Comparison of ENCODE assay signal across 8 cellular contexts in the genomic region with DNA sequence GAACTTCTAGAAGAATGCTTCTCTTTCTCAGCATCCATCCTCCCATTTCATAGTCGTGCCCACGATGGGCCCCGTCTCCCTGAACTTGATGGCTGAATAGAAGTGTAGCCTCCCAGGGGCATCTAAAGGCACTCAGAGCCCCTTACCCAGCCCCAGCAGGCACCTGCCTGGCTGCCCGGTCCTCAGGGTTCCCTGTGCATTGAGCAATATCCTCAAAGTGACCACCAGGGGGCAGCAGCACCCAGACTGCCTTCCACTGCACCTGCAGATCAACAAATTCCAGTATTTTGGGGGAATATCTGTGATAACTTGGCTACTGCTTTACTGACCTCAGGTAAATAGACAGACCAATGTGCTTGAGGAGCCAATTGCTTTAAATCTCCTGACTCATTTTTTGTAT.
DNase-seq lines count a peak whose midpoint lies in the region; ATAC-seq, FAIRE-seq and TF ChIP-seq lines count a peak whose summit lies in the region.
"Not testable (repeated sequence)": the region's sequence is repeated elsewhere in the genome, so short reads cannot be mapped to it uniquely, and the experiment has no call there.

No MANE protein-coding gene starts in this region.

- H3K79me2 ChIP-seq in PC-3 (ENCODE audit: low read length), result not testable (repeated sequence)

- CTCF ChIA-PET in CD4-positive, alpha-beta T cell (lab: Charles Lee); PC-3 (lab: Charles Lee); activated B cell treated with CpG ODN at 0.5 μM for 24 hours (lab: Charles Lee): not testable (repeated sequence)

- WGBS in heart left ventricle, 4 donors, result no CpG with 5 or more reads among the region's 4 CpGs
- WGBS in pancreas, 2 donors, result no CpG with 5 or more reads among the region's 4 CpGs

- DNase-seq in CD4-positive, alpha-beta T cell; PC-3; activated B cell treated with CpG ODN at 0.5 μM for 24 hours; activated naive CD8-positive, alpha-beta T cell treated with anti-CD3 and anti-CD28 coated beads, Interleukin-2, amount 50 U/mL, for 24 hours; heart left ventricle; lower lobe of right lung; pancreas; upper lobe of right lung: not testable (repeated sequence)

- H3K4me1 ChIP-seq in PC-3 (ENCODE audit: insufficient read depth, low read length); heart left ventricle; lower lobe of right lung; pancreas; upper lobe of right lung: not testable (repeated sequence)

- H3K9me3 ChIP-seq in CD4-positive, alpha-beta T cell (ENCODE audit: control insufficient read depth, low read length); PC-3 (ENCODE audit: low read length); heart left ventricle; lower lobe of right lung; pancreas; upper lobe of right lung: not testable (repeated sequence)

- not testable (repeated sequence) for H3K9me2 ChIP-seq in PC-3 (replicated peaks; ENCODE audit: low read length)

- not testable (repeated sequence) for H3K4me2 ChIP-seq in PC-3 (ENCODE audit: low read length)

- not testable (repeated sequence) for H3K27me3 Mint-ChIP-seq in CD4-positive, alpha-beta T cell; activated B cell treated with CpG ODN at 0.5 μM for 24 hours; activated naive CD8-positive, alpha-beta T cell treated with anti-CD3 and anti-CD28 coated beads, Interleukin-2, amount 50 U/mL, for 24 hours

- not testable (repeated sequence) for BruUV-seq in PC-3 (replicated peaks; lab: Mats Ljungman, UMichigan)

- not testable (repeated sequence) for H3K9ac ChIP-seq in PC-3 (ENCODE audit: low read length)

- POLR2A ChIA-PET in CD4-positive, alpha-beta T cell (lab: Charles Lee); PC-3 (lab: Charles Lee; ENCODE audit: unreplicated experiment); activated B cell treated with CpG ODN at 0.5 μM for 24 hours (lab: Charles Lee): not testable (repeated sequence)

- not testable (repeated sequence) for H3K9me3 Mint-ChIP-seq in CD4-positive, alpha-beta T cell; activated B cell treated with CpG ODN at 0.5 μM for 24 hours; activated naive CD8-positive, alpha-beta T cell treated with anti-CD3 and anti-CD28 coated beads, Interleukin-2, amount 50 U/mL, for 24 hours

- H3K36me3 ChIP-seq in PC-3 (ENCODE audit: low read depth, low read length); heart left ventricle; lower lobe of right lung; pancreas; upper lobe of right lung: not testable (repeated sequence)

- H3K36me3 Mint-ChIP-seq in CD4-positive, alpha-beta T cell (ENCODE audit: low read depth); activated B cell treated with CpG ODN at 0.5 μM for 24 hours (ENCODE audit: low read depth); activated naive CD8-positive, alpha-beta T cell treated with anti-CD3 and anti-CD28 coated beads, Interleukin-2, amount 50 U/mL, for 24 hours (ENCODE audit: low read depth): not testable (repeated sequence)

- TF ChIP-seq CTCF in CD4-positive, alpha-beta T cell (IDR thresholded peaks at IDR 0.05); PC-3 (conservative IDR thresholded peaks at IDR 0.05; ENCODE audit: low read depth, low read length); activated B cell treated with CpG ODN at 0.5 μM for 24 hours (IDR thresholded peaks at IDR 0.05); heart left ventricle (IDR thresholded peaks at IDR 0.05); lower lobe of right lung (IDR thresholded peaks at IDR 0.05); pancreas (IDR thresholded peaks at IDR 0.05); upper lobe of right lung (IDR thresholded peaks at IDR 0.05): not testable (repeated sequence)

- intact Hi-C loops in CD4-positive, alpha-beta T cell (cut with DNase I, micrococcal nuclease); PC-3 (cut with micrococcal nuclease); activated B cell treated with CpG ODN at 0.5 μM for 24 hours (cut with micrococcal nuclease); heart left ventricle (cut with DNase I); lower lobe of right lung (cut with DNase I); pancreas (cut with DNase I); upper lobe of right lung (cut with DNase I): not testable (repeated sequence)

- not testable (repeated sequence) for H3K27ac ChIP-seq in CD4-positive, alpha-beta T cell (ENCODE audit: low read depth, low read length); PC-3 (ENCODE audit: low read length); heart left ventricle; lower lobe of right lung; pancreas; upper lobe of right lung

- not testable (repeated sequence) for H3K27me3 ChIP-seq in CD4-positive, alpha-beta T cell (ENCODE audit: control insufficient read depth, insufficient read depth, low read length); PC-3 (ENCODE audit: low read length); heart left ventricle; lower lobe of right lung (ENCODE audit: low read depth); pancreas; upper lobe of right lung

- not testable (repeated sequence) for H2AFZ ChIP-seq in PC-3 (ENCODE audit: low read length)

- not testable (repeated sequence) for TF ChIP-seq POLR2A in heart left ventricle (IDR thresholded peaks at IDR 0.05)

- H3F3A ChIP-seq in PC-3 (ENCODE audit: low read length, unreplicated experiment), result not testable (repeated sequence)

- FAIRE-seq in pancreas (lab: Jason Lieb, UNC), result not testable (repeated sequence)

- H4K20me1 ChIP-seq in PC-3 (ENCODE audit: low read length), result not testable (repeated sequence)

- H3K4me3 ChIP-seq in PC-3 (ENCODE audit: low read length); heart left ventricle; lower lobe of right lung; pancreas; upper lobe of right lung: not testable (repeated sequence)

- H3K4me3 Mint-ChIP-seq in CD4-positive, alpha-beta T cell; activated B cell treated with CpG ODN at 0.5 μM for 24 hours; activated naive CD8-positive, alpha-beta T cell treated with anti-CD3 and anti-CD28 coated beads, Interleukin-2, amount 50 U/mL, for 24 hours: not testable (repeated sequence)

- not testable (repeated sequence) for H3K27ac Mint-ChIP-seq in CD4-positive, alpha-beta T cell; activated B cell treated with CpG ODN at 0.5 μM for 24 hours; activated naive CD8-positive, alpha-beta T cell treated with anti-CD3 and anti-CD28 coated beads, Interleukin-2, amount 50 U/mL, for 24 hours

- H3K4me1 Mint-ChIP-seq in CD4-positive, alpha-beta T cell (ENCODE audit: low read depth); activated B cell treated with CpG ODN at 0.5 μM for 24 hours; activated naive CD8-positive, alpha-beta T cell treated with anti-CD3 and anti-CD28 coated beads, Interleukin-2, amount 50 U/mL, for 24 hours: not testable (repeated sequence)

- ATAC-seq in CD4-positive, alpha-beta T cell (ENCODE audit: poor library complexity), result peak; percentile 41
- ATAC-seq in PC-3 (peak; percentile 78), activated B cell treated with CpG ODN at 0.5 μM for 24 hours (ENCODE audit: low read depth) (peak; percentile 47), heart left ventricle (peak in 3 of 4 donors; percentile 58 to 64 (median 59)), lower lobe of right lung (peak; percentile 63 to 68), pancreas (peak in 3 of 4 donors; percentile 71 to 83 (median 79)), upper lobe of right lung (peak; percentile 79)
- peak; percentile 49 for ATAC-seq in activated naive CD8-positive, alpha-beta T cell treated with anti-CD3 and anti-CD28 coated beads, Interleukin-2, amount 50 U/mL, for 24 hours
